16 cellular contexts compared by ENCODE assay signal in genomic region chr16:81515281-81515680, GRCh38.
DNase-seq lines count a peak whose midpoint lies in the region; ATAC-seq and TF ChIP-seq lines count a peak whose summit lies in the region.
"Had no signal": no experiment of that assay in that cellular context is flagged by ENCODE, and none has a peak within 500 bp of the region (broad histone marks: within the 10 kb centered on the region; RNA-seq: fewer than 3 reads in every experiment).

No MANE protein-coding gene starts in this region.

- H2BK5ac ChIP-seq in mesenchymal stem cell (ENCODE audit: low read depth, low read length, poor library complexity, severe bottlenecking) = no peak overlapping the region

- no peak overlapping the region for H3K18ac ChIP-seq in mesenchymal stem cell (ENCODE audit: low read depth in 1 of 2, low read length in 2 of 2)

- CTCF ChIA-PET in CD8-positive, alpha-beta memory T cell (lab: Charles Lee) = no interaction called here
- CTCF ChIA-PET in RWPE1 (lab: Yijun Ruan, JAX) = no interaction called here

- H2BK15ac ChIP-seq in mesenchymal stem cell (ENCODE audit: low read depth, poor library complexity, severe bottlenecking) = peak overlapping the region; percentile 62

- ATAC-seq in stimulated activated naive CD8-positive, alpha-beta T cell treated with anti-CD3 and anti-CD28 coated beads, Interleukin-15, amount 100 ng/mL, for 72 hours = no peak

- H3K4me3 ChIP-seq in CD8-positive, alpha-beta memory T cell (ENCODE audit: low read length) = no peak overlapping the region
- H3K4me3 ChIP-seq in mesenchymal stem cell (ENCODE audit: insufficient read depth in 1 of 2, low read depth in 1 of 2, low read length in 2 of 2) = no peak overlapping the region
- H3K4me3 ChIP-seq: cardiac muscle cell, ovary, smooth muscle cell had no signal

- peaks cover 32 to 43% (median 33%) of the 10 kb centered on the region in 3 donors for H3K4me1 Mint-ChIP-seq in CD8-positive, alpha-beta memory T cell
- H3K4me1 Mint-ChIP-seq in stimulated activated naive CD8-positive, alpha-beta T cell treated with anti-CD3 and anti-CD28 coated beads, Interleukin-15, amount 100 ng/mL, for 72 hours = peaks cover 38% of the 10 kb centered on the region

- H3K23ac ChIP-seq in mesenchymal stem cell (ENCODE audit: low read length in 2 of 2) = no peak overlapping the region

- H3K36me3 ChIP-seq in CD8-positive, alpha-beta memory T cell (ENCODE audit: insufficient read depth, low read length) = no peaks in the 10 kb centered on the region
- H3K36me3 ChIP-seq in mesenchymal stem cell (ENCODE audit: control insufficient read depth in 1 of 2, insufficient read depth in 2 of 2, low read depth in 1 of 2, low read length in 2 of 2) = peaks cover 0 to 22% of the 10 kb centered on the region in 2 experiments
- H3K36me3 ChIP-seq: cardiac muscle cell, ovary had no signal

- H3K27me3 ChIP-seq in CD8-positive, alpha-beta memory T cell (ENCODE audit: insufficient read depth, low read length, poor library complexity, severe bottlenecking) = no peaks in the 10 kb centered on the region
- H3K27me3 ChIP-seq in mesenchymal stem cell (ENCODE audit: control insufficient read depth in 1 of 2, insufficient read depth in 1 of 2, low read length in 2 of 2) = no peaks in the 10 kb centered on the region
- H3K27me3 ChIP-seq: cardiac muscle cell, ovary had no signal

- peaks cover 0 to 18% (median 0%) of the 10 kb centered on the region in 3 donors for H3K36me3 Mint-ChIP-seq in CD8-positive, alpha-beta memory T cell

- peaks cover 0 to 2% (median 0%) of the 10 kb centered on the region in 5 donors for H3K9me3 Mint-ChIP-seq in CD8-positive, alpha-beta memory T cell
- no peaks in the 10 kb centered on the region for H3K9me3 Mint-ChIP-seq in stimulated activated naive CD8-positive, alpha-beta T cell treated with anti-CD3 and anti-CD28 coated beads, Interleukin-15, amount 100 ng/mL, for 72 hours
- H3K9me3 Mint-ChIP-seq: activated B cell treated with CpG ODN at 0.5 μM for 24 hours; activated naive CD4-positive, alpha-beta T cell treated with anti-CD3 and anti-CD28 coated beads for 36 hours had no signal

- peaks cover 56% of the 10 kb centered on the region for H3K79me1 ChIP-seq in mesenchymal stem cell (replicated peaks; ENCODE audit: low read length, poor library complexity, severe bottlenecking)

- H2BK120ac ChIP-seq in mesenchymal stem cell (ENCODE audit: low read depth, low read length) = no peak overlapping the region

- peak overlapping the region in 1 of 2 experiments; percentile 93 for H2BK12ac ChIP-seq in mesenchymal stem cell (ENCODE audit: low read length in 2 of 2)

- no peaks in the 10 kb centered on the region for H3K27me3 Mint-ChIP-seq in CD8-positive, alpha-beta memory T cell
- H3K27me3 Mint-ChIP-seq in stimulated activated naive CD8-positive, alpha-beta T cell treated with anti-CD3 and anti-CD28 coated beads, Interleukin-15, amount 100 ng/mL, for 72 hours = no peaks in the 10 kb centered on the region
- H3K27me3 Mint-ChIP-seq: activated B cell treated with CpG ODN at 0.5 μM for 24 hours had no signal

- H3K14ac ChIP-seq in mesenchymal stem cell (ENCODE audit: low read length in 2 of 2) = no peak overlapping the region

- no peak overlapping the region for H4K8ac ChIP-seq in mesenchymal stem cell (ENCODE audit: low read length)

- H3K9me3 ChIP-seq in CD8-positive, alpha-beta memory T cell (ENCODE audit: low read length) = no peaks in the 10 kb centered on the region
- no peaks in the 10 kb centered on the region for H3K9me3 ChIP-seq in mesenchymal stem cell (ENCODE audit: control insufficient read depth, low read length)
- H3K9me3 ChIP-seq: ovary had no signal

- TF ChIP-seq CTCF in RWPE1 (conservative IDR thresholded peaks at IDR 0.05; ENCODE audit: low read depth) = no peak

- H3K27ac Mint-ChIP-seq in CD8-positive, alpha-beta memory T cell = peak overlapping the region in 6 of 8 donors; percentile 61 to 93 (median 88)
- H3K27ac Mint-ChIP-seq in stimulated activated naive CD8-positive, alpha-beta T cell treated with anti-CD3 and anti-CD28 coated beads, Interleukin-15, amount 100 ng/mL, for 72 hours = no peak overlapping the region
- H3K27ac Mint-ChIP-seq: activated naive CD4-positive, alpha-beta T cell treated with anti-CD3 and anti-CD28 coated beads for 36 hours had no signal

- no peak overlapping the region for H3K4me3 Mint-ChIP-seq in CD8-positive, alpha-beta memory T cell
- H3K4me3 Mint-ChIP-seq in stimulated activated naive CD8-positive, alpha-beta T cell treated with anti-CD3 and anti-CD28 coated beads, Interleukin-15, amount 100 ng/mL, for 72 hours = no peak overlapping the region
- H3K4me3 Mint-ChIP-seq: activated B cell treated with CpG ODN at 0.5 μM for 24 hours; activated naive CD4-positive, alpha-beta T cell treated with anti-CD3 and anti-CD28 coated beads for 36 hours; HFFc6 had no signal

- H2AFZ ChIP-seq in mesenchymal stem cell (ENCODE audit: low read depth, low read length) = no peak overlapping the region

- H3K27ac ChIP-seq in CD8-positive, alpha-beta memory T cell (ENCODE audit: low read depth, low read length) = no peak overlapping the region
- H3K27ac ChIP-seq in RWPE1 (peak overlapping the region; percentile 42), mesenchymal stem cell (ENCODE audit: low read length, poor library complexity, severe bottlenecking) (no peak overlapping the region)
- H3K27ac ChIP-seq: cardiac muscle cell, ovary had no signal

- no peak overlapping the region for H4K91ac ChIP-seq in mesenchymal stem cell (ENCODE audit: low read length)

- in situ Hi-C loops in ACHN (cut with HindIII; ENCODE audit: low pct_ligation_motif_present, low pct_unique_long_range_greater_than_20kb, low sequenced_read_pairs) = no loop called here

- H2AK5ac ChIP-seq in mesenchymal stem cell (ENCODE audit: low read length, severe bottlenecking) = no peak overlapping the region

- H3K4me1 ChIP-seq in CD8-positive, alpha-beta memory T cell (ENCODE audit: insufficient read depth, low read length) = peaks cover 21% of the 10 kb centered on the region
- H3K4me1 ChIP-seq in mesenchymal stem cell (ENCODE audit: control insufficient read depth, insufficient read depth, low read depth, low read length) = peaks cover 25% of the 10 kb centered on the region

- DNase-seq in CD8-positive, alpha-beta memory T cell = no peak
- DNase-seq in NCI-H128 (lab: John Stamatoyannopoulos, UW; ENCODE audit: unreplicated experiment) (peak; percentile 2), RWPE1 (ENCODE audit: low spot score) (no peak), mesenchymal stem cell (no peak), ACHN (no peak), EL (no peak)
- no peak for DNase-seq in effector CD8-positive, alpha-beta T cell (lab: John Stamatoyannopoulos, UW)
- DNase-seq in stimulated activated naive CD8-positive, alpha-beta T cell treated with anti-CD3 and anti-CD28 coated beads, Interleukin-15, amount 100 ng/mL, for 72 hours = no peak
- DNase-seq: activated B cell treated with CpG ODN at 0.5 μM for 24 hours; activated naive CD4-positive, alpha-beta T cell treated with anti-CD3 and anti-CD28 coated beads for 36 hours; HFFc6; mesendoderm; OCI-M1; ovary had no signal

- 96% methylated on average over 11 of the region's 11 CpGs for WGBS in mesenchymal stem cell

- H3K4ac ChIP-seq in mesenchymal stem cell (ENCODE audit: low read depth in 1 of 2, low read length in 2 of 2) = no peak overlapping the region

- POLR2A ChIA-PET in CD8-positive, alpha-beta memory T cell (lab: Charles Lee) = no interaction called here
- POLR2A ChIA-PET in RWPE1 (lab: Yijun Ruan, JAX; ENCODE audit: low non-redundant PET) = no interaction called here

- H3K4me2 ChIP-seq in mesenchymal stem cell (ENCODE audit: low read length, poor library complexity, severe bottlenecking) = no peak overlapping the region
- H3K4me2 ChIP-seq: smooth muscle cell had no signal

- H3K9ac ChIP-seq in mesenchymal stem cell (ENCODE audit: low read length) = no peak overlapping the region

Comparison
In these comparisons a context has a peak if more than half of its experiments do, and no peak if none do; other contexts are left out.
1. H3K27ac Mint-ChIP-seq: peak in CD8-positive, alpha-beta memory T cell (6 of 8); none in stimulated activated naive CD8-positive, alpha-beta T cell treated with anti-CD3 and anti-CD28 coated beads, Interleukin-15, amount 100 ng/mL, for 72 hours (0 of 2).